ENCODE assay signal across 8 cellular contexts in the genomic region with DNA sequence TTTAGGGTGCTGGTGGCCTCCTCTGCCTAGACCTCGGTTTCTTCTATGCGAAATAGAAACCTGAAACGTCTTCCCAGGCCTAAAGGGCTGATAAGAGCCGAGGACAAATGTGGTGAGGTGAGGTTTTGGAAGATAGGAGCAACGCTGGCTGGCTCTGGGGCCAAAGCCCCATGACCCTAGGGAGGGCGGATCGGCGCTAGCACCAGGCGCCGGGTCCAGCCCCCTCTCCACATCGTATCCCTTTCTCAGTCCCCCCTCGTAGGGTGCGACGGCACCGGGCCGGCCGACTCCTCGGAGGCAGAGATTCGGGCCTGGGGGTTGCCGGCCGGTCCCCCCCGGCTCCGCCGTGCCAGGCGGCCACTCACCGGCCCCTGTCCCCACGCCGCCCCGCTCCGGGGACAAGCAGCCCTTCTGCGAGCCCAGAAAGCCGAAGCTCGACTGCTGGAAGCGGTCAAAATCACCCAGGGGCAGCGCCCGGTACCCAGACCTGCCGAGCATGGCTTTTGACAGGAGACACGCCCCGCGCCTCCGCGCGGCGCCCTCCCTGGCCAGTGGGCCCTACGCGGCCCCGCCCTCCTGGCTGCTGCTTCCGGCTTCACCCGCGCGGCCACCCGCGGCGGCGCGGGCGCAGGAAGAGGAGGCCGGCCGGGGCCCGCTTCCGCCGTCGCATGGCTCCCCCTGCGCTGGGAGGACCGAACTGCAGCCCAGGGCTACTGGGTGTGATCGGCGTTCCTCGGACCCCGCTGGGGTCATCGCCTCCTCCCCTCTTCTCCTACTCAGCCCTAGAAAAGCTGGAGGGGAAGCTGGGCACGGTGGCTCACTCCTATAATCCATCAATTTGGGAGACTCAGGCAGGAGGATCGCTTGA. TPM values are rescaled to one million over a fixed set of nuclear protein-coding genes. Genes with fewer than 3 reads are reported as not detected.
DNase-seq lines count a peak whose midpoint lies in the region; ATAC-seq, FAIRE-seq and TF ChIP-seq lines count a peak whose summit lies in the region.

A gene with protein sequence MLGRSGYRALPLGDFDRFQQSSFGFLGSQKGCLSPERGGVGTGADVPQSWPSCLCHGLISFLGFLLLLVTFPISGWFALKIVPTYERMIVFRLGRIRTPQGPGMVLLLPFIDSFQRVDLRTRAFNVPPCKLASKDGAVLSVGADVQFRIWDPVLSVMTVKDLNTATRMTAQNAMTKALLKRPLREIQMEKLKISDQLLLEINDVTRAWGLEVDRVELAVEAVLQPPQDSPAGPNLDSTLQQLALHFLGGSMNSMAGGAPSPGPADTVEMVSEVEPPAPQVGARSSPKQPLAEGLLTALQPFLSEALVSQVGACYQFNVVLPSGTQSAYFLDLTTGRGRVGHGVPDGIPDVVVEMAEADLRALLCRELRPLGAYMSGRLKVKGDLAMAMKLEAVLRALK (minus strand): TSS at position 570 of the 868 bp plus-strand sequence. CDS start 72 bp downstream, at position 498.

- POLR2A ChIA-PET in activated naive CD8-positive, alpha-beta T cell treated with anti-CD3 and anti-CD28 coated beads, Interleukin-2, amount 10 ng/mL, durations not matched to agents 7 days and 5 days (lab: Charles Lee), result interaction anchor here (0.6 to 1.4 kb wide), 4 partner anchors 9 to 1231 kb away, joined by 3 to 8 read pairs (median 4); no protein-coding TSS in a partner anchor

- H3K36me3 Mint-ChIP-seq in activated naive CD8-positive, alpha-beta T cell treated with anti-CD3 and anti-CD28 coated beads, Interleukin-2, amount 10 ng/mL, durations not matched to agents 7 days and 5 days, result peaks cover 15% of the 10 kb centered on the region

- peak; percentile 87 for DNase-seq in NCI-H1048 (lab: John Stamatoyannopoulos, UW)
- DNase-seq in activated naive CD8-positive, alpha-beta T cell treated with anti-CD3 and anti-CD28 coated beads, Interleukin-2, amount 10 ng/mL, durations not matched to agents 7 days and 5 days, result peak; percentile 100
- peak; percentile 97 for DNase-seq in Right ventricle myocardium superior
- peak; percentile 89 to 97 (median 95) for DNase-seq in pancreas
- DNase-seq in thyroid gland, result peak; percentile 95

- peaks cover 35% of the 10 kb centered on the region for H3K4me1 Mint-ChIP-seq in activated naive CD8-positive, alpha-beta T cell treated with anti-CD3 and anti-CD28 coated beads, Interleukin-2, amount 10 ng/mL, durations not matched to agents 7 days and 5 days

- peak within 1 kb of the TSS; percentile 87 for H3K27ac Mint-ChIP-seq in activated naive CD8-positive, alpha-beta T cell treated with anti-CD3 and anti-CD28 coated beads, Interleukin-2, amount 10 ng/mL, durations not matched to agents 7 days and 5 days

- peak within 1 kb of the TSS; percentile 77 for H3K4me3 ChIP-seq in SU-DHL-6 (ENCODE audit: insufficient read depth, low read length, poor library complexity, severe bottlenecking)
- H3K4me3 ChIP-seq in pancreas, result peak within 1 kb of the TSS; percentile 63 to 96 (median 79)
- H3K4me3 ChIP-seq in thyroid gland (replicated peaks in 1 of 3), result peak within 1 kb of the TSS; percentile 42 to 62 (median 58)

- no peaks in the 10 kb centered on the region for H3K27me3 Mint-ChIP-seq in activated naive CD8-positive, alpha-beta T cell treated with anti-CD3 and anti-CD28 coated beads, Interleukin-2, amount 10 ng/mL, durations not matched to agents 7 days and 5 days

- no peak for FAIRE-seq in pancreas (lab: Jason Lieb, UNC)

- peak within 1 kb of the TSS; percentile 85 for H3K9ac ChIP-seq in SU-DHL-6 (ENCODE audit: low read length)

- H3K36me3 ChIP-seq in SU-DHL-6 (ENCODE audit: low read length) (no peaks in the 10 kb centered on the region), pancreas (no peaks in the 10 kb centered on the region), thyroid gland (no peaks in the 10 kb centered on the region)

- ATAC-seq in HG02588 (IDR thresholded peaks at IDR 0.05; ENCODE audit: unreplicated experiment) (peak; percentile 71), Right ventricle myocardium superior (ENCODE audit: poor library complexity) (peak; percentile 93), pancreas (peak; percentile 84 to 93 (median 91))
- ATAC-seq in activated naive CD8-positive, alpha-beta T cell treated with anti-CD3 and anti-CD28 coated beads, Interleukin-2, amount 10 ng/mL, durations not matched to agents 7 days and 5 days (ENCODE audit: low read depth), result peak; percentile 76

- WGBS in pancreas, 2 donors, result 1% methylated on average over 43 to 72 of the region's 72 CpGs
- 0 to 1% methylated on average over 11 to 32 of the region's 72 CpGs for WGBS in thyroid gland, 2 donors

- H3K4me2 ChIP-seq in SU-DHL-6 (ENCODE audit: low read depth, low read length, poor library complexity, severe bottlenecking), result peak within 1 kb of the TSS; percentile 88

- no peaks in the 10 kb centered on the region for H3K9me3 ChIP-seq in SU-DHL-6 (ENCODE audit: insufficient read depth, low read length)
- H3K9me3 ChIP-seq in pancreas, result no peaks in the 10 kb centered on the region
- no peaks in the 10 kb centered on the region for H3K9me3 ChIP-seq in thyroid gland

- H3K27me3 ChIP-seq in SU-DHL-6 (ENCODE audit: low read length) (no peaks in the 10 kb centered on the region), pancreas (no peaks in the 10 kb centered on the region), thyroid gland (no peaks in the 10 kb centered on the region)

- no peaks in the 10 kb centered on the region for H3K9me3 Mint-ChIP-seq in activated naive CD8-positive, alpha-beta T cell treated with anti-CD3 and anti-CD28 coated beads, Interleukin-2, amount 10 ng/mL, durations not matched to agents 7 days and 5 days

- peak in 1 of 2 donors; percentile 73 for TF ChIP-seq POLR2A in thyroid gland (IDR thresholded peaks at IDR 0.05)

- intact Hi-C loops in Right ventricle myocardium superior (cut with DNase I) (loop anchor here (10.0 kb wide), 1 partner anchor 53 kb away; no protein-coding TSS in a partner anchor), pancreas (cut with DNase I) (no loop called here), thyroid gland (cut with DNase I) (no loop called here)

- peaks cover 21% of the 10 kb centered on the region for H3K79me2 ChIP-seq in SU-DHL-6 (ENCODE audit: insufficient read depth, low read length)

- H3K27ac ChIP-seq in SU-DHL-6 (ENCODE audit: low read depth, low read length) (no peak within 1 kb of the TSS), pancreas (peak within 1 kb of the TSS; percentile 29 to 76 (median 47)), thyroid gland (peak within 1 kb of the TSS; percentile 68 to 85 (median 83))

- TF ChIP-seq CTCF in GM12872 (IDR thresholded peaks at IDR 0.05; ENCODE audit: insufficient read depth, low read depth, low read length) (peak; percentile 84), SU-DHL-6 (IDR thresholded peaks at IDR 0.05; ENCODE audit: insufficient read depth, low read length, poor library complexity, severe bottlenecking) (peak; percentile 73), pancreas (IDR thresholded peaks at IDR 0.05) (peak; percentile 94 to 97 (median 96)), thyroid gland (IDR thresholded peaks at IDR 0.05) (peak; percentile 62 to 99 (median 93))

- H3K4me1 ChIP-seq in pancreas (peaks cover 5 to 57% (median 9%) of the 10 kb centered on the region in 3 donors), thyroid gland (peaks cover 36 to 78% of the 10 kb centered on the region in 2 donors)

- peak within 1 kb of the TSS; percentile 85 for H3K4me3 Mint-ChIP-seq in activated naive CD8-positive, alpha-beta T cell treated with anti-CD3 and anti-CD28 coated beads, Interleukin-2, amount 10 ng/mL, durations not matched to agents 7 days and 5 days

- H3F3A ChIP-seq in SU-DHL-6 (ENCODE audit: insufficient read depth), result peaks cover 7% of the 10 kb centered on the region; the same call in 1 of the 2 replicates

- H2AFZ ChIP-seq in SU-DHL-6 (ENCODE audit: low read depth, low read length, severe bottlenecking), result peak within 1 kb of the TSS; percentile 99

- no peaks in the 10 kb centered on the region for H3K9me2 ChIP-seq in SU-DHL-6 (replicated peaks; ENCODE audit: insufficient read depth, low read length)

- no peaks in the 10 kb centered on the region for H4K20me1 ChIP-seq in SU-DHL-6 (ENCODE audit: low read depth, low read length)

RNA-seq across cellular contexts. Expression of the gene that starts here (rescaled TPM):
- total RNA-seq in activated naive CD8-positive, alpha-beta T cell treated with anti-CD3 and anti-CD28 coated beads, Interleukin-2, amount 10 ng/mL, durations not matched to agents 7 days and 5 days, result 1 to 10 TPM; 9.4 to 9.5 TPM
- total RNA-seq in Right ventricle myocardium superior (26.8 TPM), pancreas (10 to 100 TPM in 2 of 6 donors, 1 to 10 TPM in 4; 5.2 to 12.3 (median 6.9) TPM), thyroid gland (10 to 100 TPM; 15.3 to 42.1 (median 30.1) TPM)
- 10 to 100 TPM; 13.1 to 13.2 TPM for polyA plus RNA-seq in pancreas
